ENCODE assay signal across 8 cellular contexts in genomic region chr11:17978553-17979287, GRCh38. TPM values are rescaled to one million over a fixed set of nuclear protein-coding genes. Genes with fewer than 3 reads are reported as not detected.
DNase-seq lines count a peak whose midpoint lies in the region; ATAC-seq and TF ChIP-seq lines count a peak whose summit lies in the region.

No MANE protein-coding gene starts in this region.

- DNase-seq in NCI-H524 (lab: John Stamatoyannopoulos, UW): peak; percentile 13 to 51
- no peak for DNase-seq in NCI-H524 treated with DMSO at 0.1 percent for 48 hours (lab: John Stamatoyannopoulos, UW)
- peak; percentile 65 for DNase-seq in HPDE6-E6E7 (ENCODE audit: extremely low spot score)
- peak; percentile 23 for DNase-seq in RPMI7951 (ENCODE audit: low read depth)
- no peak for DNase-seq in coronary artery (ENCODE audit: low spot score)
- peak; percentile 58 to 67 for DNase-seq in lung microvascular endothelial cell (ENCODE audit: low read depth in 2 of 2)

- peak; percentile 26 for TF ChIP-seq CTCF in coronary artery (IDR thresholded peaks at IDR 0.05)

- no peak overlapping the region for H3K27ac ChIP-seq in coronary artery

- ATAC-seq in activated CD4-positive, CD25-positive, alpha-beta regulatory T cell treated with anti-CD3 and anti-CD28 coated beads, Interleukin-2, amount 50 U/mL, for 24 hours: no peak
- ATAC-seq in HG03342 (IDR thresholded peaks at IDR 0.05; ENCODE audit: unreplicated experiment): no peak

- no peak overlapping the region for H3K4me3 ChIP-seq in coronary artery

RNA-seq across cellular contexts. Expression of gene SERGEF, which starts 34.1 kb away (rescaled TPM):
- total RNA-seq in RPMI7951 (2014; rRNA removed; shearing (Covaris generic)): 15.6 and 18.3 TPM in 2 replicates
- total RNA-seq in lung microvascular endothelial cell: 15.9 and 20.0 TPM in 2 replicates

Comparison
In these comparisons a context has a peak if more than half of its experiments do, and no peak if none do; other contexts are left out.
1. DNase-seq: peak in NCI-H524 (2 of 2), HPDE6-E6E7 (single experiment), RPMI7951 (single experiment) and lung microvascular endothelial cell (2 of 2); none in NCI-H524 treated with DMSO at 0.1 percent for 48 hours (single experiment) and coronary artery (single experiment).